In the genomic region with DNA sequence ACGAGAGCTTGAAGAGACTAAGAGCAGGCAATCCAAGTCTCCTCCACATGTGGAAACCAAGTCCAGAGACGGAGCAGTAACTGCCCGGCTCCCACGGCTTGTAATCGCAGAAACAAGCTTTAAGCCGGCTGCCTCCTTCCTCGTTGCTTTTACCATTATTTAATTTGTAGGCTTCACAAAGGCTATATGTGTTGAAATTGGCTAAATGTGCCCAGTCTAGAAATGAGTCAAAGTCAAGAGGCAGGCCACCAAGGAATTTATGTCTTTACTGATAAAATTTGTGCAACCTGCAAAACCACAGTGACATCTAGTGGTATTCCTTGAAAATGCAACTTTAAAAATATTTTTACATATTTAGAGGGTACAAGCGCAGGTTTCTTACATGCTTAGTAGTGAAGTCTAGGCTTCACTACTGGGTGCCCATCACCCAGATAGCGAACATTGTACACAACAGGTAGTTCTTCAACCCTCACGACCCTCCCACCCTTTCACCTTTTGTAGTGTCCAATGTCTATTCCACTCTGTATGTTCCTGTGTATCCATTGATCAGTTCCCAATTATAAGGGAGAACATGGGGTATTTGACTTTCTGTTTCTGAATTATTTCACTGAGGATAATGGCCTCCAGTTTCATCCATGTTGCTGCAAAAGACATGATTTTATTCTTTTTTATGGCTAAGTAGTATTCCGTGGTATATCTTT, we compare ENCODE assay signal across 8 cellular contexts. TPM values are rescaled to one million over a fixed set of nuclear protein-coding genes. Genes with fewer than 3 reads are reported as not detected.
DNase-seq lines count a peak whose midpoint lies in the region; TF ChIP-seq lines count a peak whose summit lies in the region.

No MANE protein-coding gene starts in this region.

- no peaks in the 10 kb centered on the region for H3K9me2 ChIP-seq in PC-9 (ENCODE audit: insufficient read depth)

- H3K4me1 Mint-ChIP-seq in endodermal cell (peaks cover 1% of the 10 kb centered on the region), mesothelial cell of epicardium (peaks cover 6% of the 10 kb centered on the region)

- H3K9me3 Mint-ChIP-seq in endodermal cell (no peaks in the 10 kb centered on the region), mesothelial cell of epicardium (no peaks in the 10 kb centered on the region)

- CTCF ChIA-PET in PC-9 (lab: Charles Lee): interaction anchor here (1.2 kb wide), 1 partner anchor 438 kb away, joined by 8 read pairs; no protein-coding TSS in a partner anchor

- BruUV-seq in PC-9 (replicated peaks; lab: Mats Ljungman, UMichigan): no TSS peak

- no peaks in the 10 kb centered on the region for H3K36me3 ChIP-seq in PC-9 (ENCODE audit: low read depth)
- no peaks in the 10 kb centered on the region for H3K36me3 ChIP-seq in endodermal cell (ENCODE audit: control insufficient read depth, insufficient read depth, low read length)

- no peak overlapping the region for H3K27ac Mint-ChIP-seq in endodermal cell
- no peak overlapping the region for H3K27ac Mint-ChIP-seq in mesothelial cell of epicardium

- H3K4me1 ChIP-seq in PC-9 (replicated peaks; ENCODE audit: insufficient read depth): no peaks in the 10 kb centered on the region
- H3K4me1 ChIP-seq in endodermal cell (ENCODE audit: control insufficient read depth, insufficient read depth, low read length): no peaks in the 10 kb centered on the region

- H3K4me3 Mint-ChIP-seq in endodermal cell (no peak overlapping the region), mesothelial cell of epicardium (no peak overlapping the region)

- H2AFZ ChIP-seq in PC-9: no peak overlapping the region; the same call in 1 of the 2 replicates

- DNase-seq in GM04504 (ENCODE audit: low read depth) (peak; percentile 65), HL-60 (ENCODE audit: low read depth in 1 of 2, low spot score in 1 of 2) (no peak), PC-9 (peak; percentile 3 to 45), endodermal cell (no peak), mesothelial cell of epicardium (ENCODE audit: low spot score in 2 of 2, unreplicated experiment in 2 of 2) (no peak), NCI-H128 (lab: John Stamatoyannopoulos, UW; ENCODE audit: unreplicated experiment) (no peak)
- no peak for DNase-seq in stimulated activated CD4-positive, alpha-beta T cell treated with anti-CD3 and anti-CD28 coated beads, Interleukin-4, amount 100 ng/mL, for 1 hour

- H3K27ac ChIP-seq in 22Rv1 (no peak overlapping the region), HL-60 (replicated peaks) (no peak overlapping the region), PC-9 (no peak overlapping the region), endodermal cell (ENCODE audit: low read depth, low read length) (no peak overlapping the region)

- POLR2A ChIA-PET in PC-9 (lab: Charles Lee; ENCODE audit: unreplicated experiment): no interaction called here

- H3K27me3 ChIP-seq in HL-60 (ENCODE audit: insufficient read depth, poor library complexity, severe bottlenecking) (no peaks in the 10 kb centered on the region), PC-9 (ENCODE audit: insufficient read depth, low read depth) (peaks cover 32% of the 10 kb centered on the region), endodermal cell (ENCODE audit: control insufficient read depth, insufficient read depth, low read length, poor library complexity, severe bottlenecking) (no peaks in the 10 kb centered on the region)

- H3K4me3 ChIP-seq in HL-60 (replicated peaks; ENCODE audit: insufficient read depth, low read length) (no peak overlapping the region), PC-9 (no peak overlapping the region), endodermal cell (ENCODE audit: low read length) (no peak overlapping the region)

- H3K27me3 Mint-ChIP-seq in endodermal cell (ENCODE audit: insufficient read depth): no peaks in the 10 kb centered on the region
- peaks cover 36% of the 10 kb centered on the region for H3K27me3 Mint-ChIP-seq in mesothelial cell of epicardium (ENCODE audit: low read depth)

- H3K79me2 ChIP-seq in PC-9 (ENCODE audit: low read depth): no peaks in the 10 kb centered on the region

- no peaks in the 10 kb centered on the region for H3K36me3 Mint-ChIP-seq in endodermal cell (ENCODE audit: low read depth)
- no peaks in the 10 kb centered on the region for H3K36me3 Mint-ChIP-seq in mesothelial cell of epicardium

- H3F3A ChIP-seq in PC-9 (ENCODE audit: insufficient read depth, low read depth): no peaks in the 10 kb centered on the region

- TF ChIP-seq CTCF in 22Rv1 (IDR thresholded peaks at IDR 0.05): peak; percentile 88
- TF ChIP-seq CTCF in HL-60 (IDR thresholded peaks at IDR 0.05; ENCODE audit: insufficient read depth, low read length): peak; percentile 52
- peak; percentile 89 for TF ChIP-seq CTCF in PC-9 (conservative IDR thresholded peaks at IDR 0.05)
- TF ChIP-seq CTCF in endodermal cell (conservative IDR thresholded peaks at IDR 0.05): peak; percentile 86
- TF ChIP-seq CTCF in mesothelial cell of epicardium (IDR thresholded peaks at IDR 0.05; ENCODE audit: unreplicated experiment): peak; percentile 88

- H3K9ac ChIP-seq in endodermal cell (ENCODE audit: extremely low read depth, low read length, poor library complexity, severe bottlenecking): no peak overlapping the region

- H4K20me1 ChIP-seq in PC-9 (ENCODE audit: insufficient read depth): no peaks in the 10 kb centered on the region

- intact Hi-C loops in PC-9 (cut with micrococcal nuclease; ENCODE audit: unreplicated experiment): loop anchor here (1.0 to 10.0 kb wide), 6 partner anchors 438 to 1988 kb away; a partner anchor contains a TSS

- WGBS in endodermal cell (ENCODE audit: insufficient coverage in 1 of 2, insufficient read length in 1 of 2), 2 experiments: 49 to 78% methylated on average over 7 to 10 of the region's 11 CpGs

- no peak overlapping the region for H3K4me2 ChIP-seq in PC-9

- H3K9me3 ChIP-seq in PC-9 (ENCODE audit: insufficient read depth, low read depth) (no peaks in the 10 kb centered on the region), endodermal cell (ENCODE audit: control insufficient read depth, low read length) (no peaks in the 10 kb centered on the region)

RNA-seq across cellular contexts. Expression of a gene that starts 33.5 kb away (rescaled TPM):
- total RNA-seq in PC-9 (2021): not detected in 2 replicates
- total RNA-seq in endodermal cell: under 1 TPM in 1 of 2 donors, not detected in 1; 0.24 TPM
- polyA plus RNA-seq in endodermal cell (2013, experiment 1 of 2): 8.6 TPM
- polyA plus RNA-seq in endodermal cell (2013, experiment 2 of 2): 7.0 TPM
- total RNA-seq in mesothelial cell of epicardium: 0.96 to 1.6 TPM (median 1.4 TPM) in 3 replicates

Comparison
In these comparisons a context has a peak if more than half of its experiments do, and no peak if none do; other contexts are left out.
1. DNase-seq: peak in GM04504 (single experiment) and PC-9 (2 of 2); none in HL-60 (0 of 2), endodermal cell (single experiment), mesothelial cell of epicardium (0 of 2), NCI-H128 (single experiment) and stimulated activated CD4-positive, alpha-beta T cell treated with anti-CD3 and anti-CD28 coated beads, Interleukin-4, amount 100 ng/mL, for 1 hour (single experiment).
2. Peak in every context shown above with its lines, with median percentiles within 50 percentile points of each other: CTCF ChIP-seq.